In the genomic region with DNA sequence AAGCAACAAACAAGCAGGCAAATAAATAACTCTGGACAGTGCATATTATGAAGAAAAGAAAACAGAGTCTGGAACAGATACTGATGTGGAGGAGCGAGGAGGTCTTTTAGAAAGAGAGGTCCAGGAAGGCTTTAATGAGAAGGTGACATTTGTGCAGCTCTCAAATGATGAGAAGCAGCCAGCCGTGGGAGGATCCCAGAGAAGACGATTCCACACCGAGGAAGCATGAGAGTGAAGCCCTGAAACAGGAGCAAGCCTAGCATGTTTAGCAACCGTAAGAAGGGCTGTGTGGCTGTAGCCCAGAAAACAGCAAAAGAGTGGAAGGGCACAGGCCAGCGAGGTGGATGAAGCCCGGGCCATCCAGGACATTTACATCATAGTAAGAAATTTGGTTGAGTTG, we compare ENCODE assay signal across 26 cellular contexts.
DNase-seq lines count a peak whose midpoint lies in the region; ATAC-seq and TF ChIP-seq lines count a peak whose summit lies in the region.
"Had no signal": no experiment of that assay in that cellular context is flagged by ENCODE, and none has a peak within 500 bp of the region (broad histone marks: within the 10 kb centered on the region; RNA-seq: fewer than 3 reads in every experiment).

No MANE protein-coding gene starts in this region.

- no peaks in the 10 kb centered on the region for H3K9me3 Mint-ChIP-seq in MCF 10A (ENCODE audit: unreplicated experiment)
- H3K9me3 Mint-ChIP-seq in chondrocyte (ENCODE audit: low read depth): peaks cover 5% of the 10 kb centered on the region
- H3K9me3 Mint-ChIP-seq in mesothelial cell of epicardium: no peaks in the 10 kb centered on the region
- H3K9me3 Mint-ChIP-seq: activated CD4-positive, alpha-beta T cell treated with anti-CD3 and anti-CD28 coated beads, Interleukin-2, amount 10 ng/mL, durations not matched to agents 24 days and 14 days; activated T-cell treated with anti-CD3 and anti-CD28 coated beads, Interleukin-2, amount 50 U/mL, for 24 hours; CD8-positive, alpha-beta T cell; GM23338; natural killer cell treated with Interleukin-12 subunit alpha and Interleukin-12 subunit beta and Interleukin-15 and Interleukin-18, amount 100 ng/mL, for 72 hours had no signal

- TF ChIP-seq POLR2A in breast epithelium (IDR thresholded peaks at IDR 0.05): no peak

- H3K4me3 Mint-ChIP-seq in MCF 10A (ENCODE audit: unreplicated experiment): no peak overlapping the region
- no peak overlapping the region for H3K4me3 Mint-ChIP-seq in chondrocyte (ENCODE audit: unreplicated experiment)
- H3K4me3 Mint-ChIP-seq in mesothelial cell of epicardium: no peak overlapping the region
- H3K4me3 Mint-ChIP-seq: activated CD4-positive, alpha-beta T cell treated with anti-CD3 and anti-CD28 coated beads, Interleukin-2, amount 10 ng/mL, durations not matched to agents 24 days and 14 days; activated T-cell treated with anti-CD3 and anti-CD28 coated beads, Interleukin-2, amount 50 U/mL, for 24 hours; B cell; CD8-positive, alpha-beta T cell; GM23338; natural killer cell treated with Interleukin-12 subunit alpha and Interleukin-12 subunit beta and Interleukin-15 and Interleukin-18, amount 100 ng/mL, for 72 hours; stimulated activated memory B cell treated with anti-CD40 and anti-IgM and Interleukin-4, amounts not matched to agents 10 μg/mL and 1 μg/mL and 100 μg/mL, for 72 hours had no signal

- no peaks in the 10 kb centered on the region for H3K4me1 ChIP-seq in breast epithelium
- H3K4me1 ChIP-seq: parathyroid adenoma, uterus had no signal

- no peaks in the 10 kb centered on the region for H3K27me3 ChIP-seq in breast epithelium
- H3K27me3 ChIP-seq: uterus had no signal

- TF ChIP-seq CTCF in MCF 10A (IDR thresholded peaks at IDR 0.05; ENCODE audit: unreplicated experiment): no peak
- no peak for TF ChIP-seq CTCF in breast epithelium (IDR thresholded peaks at IDR 0.05)
- no peak for TF ChIP-seq CTCF in chondrocyte (IDR thresholded peaks at IDR 0.05)
- no peak for TF ChIP-seq CTCF in mesothelial cell of epicardium (IDR thresholded peaks at IDR 0.05; ENCODE audit: unreplicated experiment)

- CTCF ChIA-PET in MCF 10A (lab: Yijun Ruan, JAX) (no interaction called here), HEK293T (lab: Yijun Ruan, JAX) (no interaction called here)

- H3K9me3 ChIP-seq in breast epithelium: no peaks in the 10 kb centered on the region
- H3K9me3 ChIP-seq: uterus had no signal

- ATAC-seq in esophagus mucosa: no peak
- ATAC-seq: CD8-positive, alpha-beta T cell; GM23338; left ventricle myocardium superior; natural killer cell treated with Interleukin-12 subunit alpha and Interleukin-12 subunit beta and Interleukin-15 and Interleukin-18, amount 100 ng/mL, for 72 hours; stimulated activated memory B cell treated with anti-CD40 and anti-IgM and Interleukin-4, amounts not matched to agents 10 μg/mL and 1 μg/mL and 100 μg/mL, for 72 hours had no signal

- intact Hi-C loops in MCF 10A (cut with micrococcal nuclease): no loop called here
- intact Hi-C loops in breast epithelium (cut with DNase I; ENCODE audit: low total_unique reads): no loop called here

- H3K27me3 Mint-ChIP-seq in MCF 10A (ENCODE audit: insufficient read depth, unreplicated experiment) (no peaks in the 10 kb centered on the region), chondrocyte (ENCODE audit: low read depth) (no peaks in the 10 kb centered on the region), mesothelial cell of epicardium (ENCODE audit: low read depth) (no peaks in the 10 kb centered on the region)
- H3K27me3 Mint-ChIP-seq: activated CD4-positive, alpha-beta T cell treated with anti-CD3 and anti-CD28 coated beads, Interleukin-2, amount 10 ng/mL, durations not matched to agents 24 days and 14 days; activated T-cell treated with anti-CD3 and anti-CD28 coated beads, Interleukin-2, amount 50 U/mL, for 24 hours; B cell; natural killer cell treated with Interleukin-12 subunit alpha and Interleukin-12 subunit beta and Interleukin-15 and Interleukin-18, amount 100 ng/mL, for 72 hours; stimulated activated memory B cell treated with anti-CD40 and anti-IgM and Interleukin-4, amounts not matched to agents 10 μg/mL and 1 μg/mL and 100 μg/mL, for 72 hours had no signal

- BruUV-seq in MCF 10A (replicated peaks; lab: Mats Ljungman, UMichigan): TSS peak; percentile 27

- DNase-seq in MCF 10A (ENCODE audit: unreplicated experiment): no peak
- no peak for DNase-seq in breast epithelium (ENCODE audit: low spot score in 2 of 2)
- no peak for DNase-seq in chondrocyte (ENCODE audit: low spot score)
- DNase-seq in mesothelial cell of epicardium (ENCODE audit: low spot score in 2 of 2, unreplicated experiment in 2 of 2): no peak
- no peak for DNase-seq in stimulated activated CD8-positive, alpha-beta memory T cell treated with anti-CD3 and anti-CD28 coated beads, Interleukin-4, amount 100 ng/mL, for 48 hours
- no peak for DNase-seq in 8988T
- no peak for DNase-seq in HEK293T (ENCODE audit: extremely low spot score)
- DNase-seq: activated CD4-positive, alpha-beta T cell treated with anti-CD3 and anti-CD28 coated beads, Interleukin-2, amount 10 ng/mL, durations not matched to agents 24 days and 14 days; activated gamma-delta T cell treated with Interleukin-2 at 50 U/mL for 16 hours; activated T-cell treated with anti-CD3 and anti-CD28 coated beads, Interleukin-2, amount 50 U/mL, for 24 hours; CD8-positive, alpha-beta T cell; left ventricle myocardium superior; NCI-H1417; NCI-H2081; NCI-H345; NCI-H748 treated with DMSO at 0.1 percent for 48 hours; stimulated activated CD4-positive, alpha-beta T cell treated with anti-CD3 and anti-CD28 coated beads, Interleukin-2, amount 100 ng/mL, for 48 hours; substantia nigra; uterus; WERI-Rb-1 had no signal

- POLR2A ChIA-PET in MCF 10A (lab: Yijun Ruan, JAX) (no interaction called here), HEK293T (lab: Yijun Ruan, JAX) (no interaction called here)

- no peak overlapping the region for H3K4me3 ChIP-seq in breast epithelium
- H3K4me3 ChIP-seq: GM23338, uterus had no signal

- H3K36me3 Mint-ChIP-seq in MCF 10A (ENCODE audit: insufficient read depth, unreplicated experiment) (no peaks in the 10 kb centered on the region), chondrocyte (ENCODE audit: low read depth) (no peaks in the 10 kb centered on the region), mesothelial cell of epicardium (no peaks in the 10 kb centered on the region)
- H3K36me3 Mint-ChIP-seq: CD8-positive, alpha-beta T cell; natural killer cell treated with Interleukin-12 subunit alpha and Interleukin-12 subunit beta and Interleukin-15 and Interleukin-18, amount 100 ng/mL, for 72 hours had no signal

- H3K27ac ChIP-seq in breast epithelium: no peak overlapping the region
- H3K27ac ChIP-seq: parathyroid adenoma, uterus, WERI-Rb-1 had no signal

- H3K4me1 Mint-ChIP-seq in MCF 10A (ENCODE audit: insufficient read depth, unreplicated experiment): peaks cover 27% of the 10 kb centered on the region
- peaks cover 45% of the 10 kb centered on the region for H3K4me1 Mint-ChIP-seq in chondrocyte (ENCODE audit: low read depth)
- peaks cover 30% of the 10 kb centered on the region for H3K4me1 Mint-ChIP-seq in mesothelial cell of epicardium
- H3K4me1 Mint-ChIP-seq: activated CD4-positive, alpha-beta T cell treated with anti-CD3 and anti-CD28 coated beads, Interleukin-2, amount 10 ng/mL, durations not matched to agents 24 days and 14 days; B cell; stimulated activated memory B cell treated with anti-CD40 and anti-IgM and Interleukin-4, amounts not matched to agents 10 μg/mL and 1 μg/mL and 100 μg/mL, for 72 hours had no signal

- H3K27ac Mint-ChIP-seq in MCF 10A (ENCODE audit: low read depth, unreplicated experiment): peak overlapping the region; percentile 92
- H3K27ac Mint-ChIP-seq in chondrocyte (ENCODE audit: unreplicated experiment): peak overlapping the region; percentile 84
- H3K27ac Mint-ChIP-seq in mesothelial cell of epicardium: peak overlapping the region; percentile 70
- H3K27ac Mint-ChIP-seq: activated CD4-positive, alpha-beta T cell treated with anti-CD3 and anti-CD28 coated beads, Interleukin-2, amount 10 ng/mL, durations not matched to agents 24 days and 14 days; activated T-cell treated with anti-CD3 and anti-CD28 coated beads, Interleukin-2, amount 50 U/mL, for 24 hours; B cell; CD8-positive, alpha-beta T cell; GM23338; natural killer cell treated with Interleukin-12 subunit alpha and Interleukin-12 subunit beta and Interleukin-15 and Interleukin-18, amount 100 ng/mL, for 72 hours; stimulated activated memory B cell treated with anti-CD40 and anti-IgM and Interleukin-4, amounts not matched to agents 10 μg/mL and 1 μg/mL and 100 μg/mL, for 72 hours had no signal

- H3K36me3 ChIP-seq in breast epithelium: no peaks in the 10 kb centered on the region
- H3K36me3 ChIP-seq: uterus, WERI-Rb-1 had no signal

TF ChIP-seq in HEK293T, 16 proteins besides CTCF, POLR2A, EP300 and RAD21:
- TF ChIP-seq, protein P1, sequence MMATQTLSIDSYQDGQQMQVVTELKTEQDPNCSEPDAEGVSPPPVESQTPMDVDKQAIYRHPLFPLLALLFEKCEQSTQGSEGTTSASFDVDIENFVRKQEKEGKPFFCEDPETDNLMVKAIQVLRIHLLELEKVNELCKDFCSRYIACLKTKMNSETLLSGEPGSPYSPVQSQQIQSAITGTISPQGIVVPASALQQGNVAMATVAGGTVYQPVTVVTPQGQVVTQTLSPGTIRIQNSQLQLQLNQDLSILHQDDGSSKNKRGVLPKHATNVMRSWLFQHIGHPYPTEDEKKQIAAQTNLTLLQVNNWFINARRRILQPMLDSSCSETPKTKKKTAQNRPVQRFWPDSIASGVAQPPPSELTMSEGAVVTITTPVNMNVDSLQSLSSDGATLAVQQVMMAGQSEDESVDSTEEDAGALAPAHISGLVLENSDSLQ (IDR thresholded peaks at IDR 0.05): no peak
- TF ChIP-seq ELF4 (IDR thresholded peaks at IDR 0.05): no peak
- TF ChIP-seq SUZ12 (IDR thresholded peaks at IDR 0.05): no peak
- no peak for TF ChIP-seq ARNT (IDR thresholded peaks at IDR 0.05)
- no peak for TF ChIP-seq FOXK2 (IDR thresholded peaks at IDR 0.05)
- no peak for TF ChIP-seq NFRKB (IDR thresholded peaks at IDR 0.05)
- TF ChIP-seq FOXA1 (IDR thresholded peaks at IDR 0.05): no peak
- no peak for TF ChIP-seq HDGF (IDR thresholded peaks at IDR 0.05; ENCODE audit: borderline replicate concordance)
- no peak for TF ChIP-seq ZNF384 (IDR thresholded peaks at IDR 0.05)
- no peak for TF ChIP-seq TARDBP (IDR thresholded peaks at IDR 0.05)
- no peak for TF ChIP-seq BHLHE40 (IDR thresholded peaks at IDR 0.05; ENCODE audit: borderline replicate concordance)
- TF ChIP-seq SP1 (IDR thresholded peaks at IDR 0.05): no peak
- TF ChIP-seq FOXM1 (IDR thresholded peaks at IDR 0.05; ENCODE audit: borderline replicate concordance): no peak
- no peak for TF ChIP-seq CTBP1 (IDR thresholded peaks at IDR 0.05; ENCODE audit: borderline replicate concordance)
